7 cellular contexts compared by ENCODE assay signal in the genomic region with DNA sequence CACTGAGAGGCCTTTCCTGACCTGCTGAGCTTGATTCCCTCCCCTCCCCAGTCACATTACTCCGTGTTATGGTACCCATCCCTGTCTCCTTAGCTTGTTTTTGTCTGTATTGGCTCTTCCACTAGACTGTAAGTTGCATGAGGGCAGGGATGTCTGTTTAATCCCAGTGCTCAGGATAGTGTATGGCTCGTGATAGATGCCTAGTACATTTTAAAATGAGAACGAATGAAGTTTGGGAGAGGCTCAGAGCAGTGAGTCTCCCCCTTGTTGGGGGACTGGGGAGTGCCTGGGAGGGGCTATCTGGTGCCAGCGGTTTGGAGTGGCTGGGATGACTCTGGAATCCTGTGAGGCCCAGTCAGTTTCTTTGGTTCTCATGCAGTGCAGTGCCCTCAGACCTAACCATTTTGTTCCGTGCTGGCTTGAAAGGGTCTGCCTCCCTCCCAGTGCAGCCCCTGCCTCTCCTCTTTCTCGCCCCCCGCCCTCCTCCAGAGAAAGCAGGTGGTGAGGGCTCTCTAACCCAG. TPM values are rescaled to one million over a fixed set of nuclear protein-coding genes. Genes with fewer than 3 reads are reported as not detected.
DNase-seq lines count a peak whose midpoint lies in the region; ATAC-seq and TF ChIP-seq lines count a peak whose summit lies in the region.

No MANE protein-coding gene starts in this region.

- H3K27me3 ChIP-seq in NT2/D1 (ENCODE audit: insufficient read depth, insufficient read length) (no peaks in the 10 kb centered on the region), right lobe of liver (no peaks in the 10 kb centered on the region), thoracic aorta (replicated peaks; ENCODE audit: insufficient read depth) (no peaks in the 10 kb centered on the region), MG63 (no peaks in the 10 kb centered on the region)

- H3K4me1 ChIP-seq in NT2/D1 (ENCODE audit: insufficient read depth, insufficient read length) (peaks cover 17% of the 10 kb centered on the region), right lobe of liver (peaks cover 4 to 81% (median 45%) of the 10 kb centered on the region in 4 donors), thoracic aorta (ENCODE audit: control insufficient read depth in 1 of 2, low read depth in 2 of 2) (peaks cover 64 to 98% of the 10 kb centered on the region in 2 donors)

- H3K4me3 Mint-ChIP-seq in brain: peak overlapping the region in 1 of 5 experiments; percentile 51

- peaks cover 0 to 18% (median 0%) of the 10 kb centered on the region in 5 experiments for H3K9me3 Mint-ChIP-seq in brain

- H3K27ac ChIP-seq in right lobe of liver (peak overlapping the region; percentile 82 to 96 (median 89)), thoracic aorta (peak overlapping the region; percentile 99 to 100)

- H3K9me3 ChIP-seq in NT2/D1 (ENCODE audit: insufficient read depth, low read length): peaks cover 5% of the 10 kb centered on the region; the same call in 1 of the 2 replicates
- no peaks in the 10 kb centered on the region for H3K9me3 ChIP-seq in right lobe of liver
- H3K9me3 ChIP-seq in thoracic aorta: no peaks in the 10 kb centered on the region
- no peaks in the 10 kb centered on the region for H3K9me3 ChIP-seq in MG63

- no peaks in the 10 kb centered on the region for H3K27me3 Mint-ChIP-seq in brain

- TF ChIP-seq POLR2A in right lobe of liver (IDR thresholded peaks at IDR 0.05): no peak

- peak overlapping the region; percentile 45 for H3K9ac ChIP-seq in NT2/D1 (ENCODE audit: insufficient read length, low read depth)

- peaks cover 38% of the 10 kb centered on the region for H3K36me3 ChIP-seq in NT2/D1 (ENCODE audit: insufficient read depth, insufficient read length, low read length)
- no peaks in the 10 kb centered on the region for H3K36me3 ChIP-seq in right lobe of liver
- peaks cover 1% of the 10 kb centered on the region for H3K36me3 ChIP-seq in thoracic aorta
- peaks cover 76% of the 10 kb centered on the region for H3K36me3 ChIP-seq in MG63

- DNase-seq in NT2/D1 (ENCODE audit: low read depth, low spot score) (no peak), right lobe of liver (no peak), thoracic aorta (ENCODE audit: low spot score) (no peak), MG63 (no peak), NCI-H1092 treated with DMSO at 0.1 percent for 48 hours (lab: John Stamatoyannopoulos, UW) (no peak), NK-92 (lab: John Stamatoyannopoulos, UW; ENCODE audit: unreplicated experiment) (no peak)

- 97% methylated on average over 3 of the region's 7 CpGs for WGBS in right lobe of liver (ENCODE audit: insufficient coverage, low coverage, low lambda C conversion rate, missing lambda C conversion rate)

- intact Hi-C loops in right lobe of liver (cut with DNase I): no loop called here

- peaks cover 74% of the 10 kb centered on the region for H3K36me3 Mint-ChIP-seq in brain

- H3K4me3 ChIP-seq in NT2/D1 (ENCODE audit: insufficient read length, low read depth): no peak overlapping the region
- no peak overlapping the region for H3K4me3 ChIP-seq in right lobe of liver
- peak overlapping the region; percentile 24 for H3K4me3 ChIP-seq in thoracic aorta
- H3K4me3 ChIP-seq in MG63: no peak overlapping the region

- peak overlapping the region in 4 of 5 experiments; percentile 73 to 96 (median 82) for H3K27ac Mint-ChIP-seq in brain

- peaks cover 48% of the 10 kb centered on the region for H3K4me1 Mint-ChIP-seq in brain

- TF ChIP-seq CTCF in brain (conservative IDR thresholded peaks at IDR 0.05): no peak
- TF ChIP-seq CTCF in right lobe of liver (IDR thresholded peaks at IDR 0.05): no peak
- no peak for TF ChIP-seq CTCF in thoracic aorta (IDR thresholded peaks at IDR 0.05)

- no peak for ATAC-seq in right lobe of liver
- no peak for ATAC-seq in thoracic aorta (ENCODE audit: insufficient number of reproducible peaks, low FRiP score, low read depth)

RNA-seq across cellular contexts. Expression of a gene that starts 35.5 kb away (rescaled TPM):
- polyA plus RNA-seq in brain (ENCODE audit: insufficient read depth, low read depth, low replicate concordance): 379 TPM
- total RNA-seq in right lobe of liver (100 to 1,000 TPM; 142 to 306 (median 201) TPM), thoracic aorta (1,000 to 10,000 TPM in 1 of 2 donors, 100 to 1,000 TPM in 1; 668 to 1,387 TPM)
- 476 and 621 TPM in 2 replicates for total RNA-seq in MG63 (2014; rRNA removed; shearing (Covaris generic); ENCODE audit: low replicate concordance)
